In the genomic region with DNA sequence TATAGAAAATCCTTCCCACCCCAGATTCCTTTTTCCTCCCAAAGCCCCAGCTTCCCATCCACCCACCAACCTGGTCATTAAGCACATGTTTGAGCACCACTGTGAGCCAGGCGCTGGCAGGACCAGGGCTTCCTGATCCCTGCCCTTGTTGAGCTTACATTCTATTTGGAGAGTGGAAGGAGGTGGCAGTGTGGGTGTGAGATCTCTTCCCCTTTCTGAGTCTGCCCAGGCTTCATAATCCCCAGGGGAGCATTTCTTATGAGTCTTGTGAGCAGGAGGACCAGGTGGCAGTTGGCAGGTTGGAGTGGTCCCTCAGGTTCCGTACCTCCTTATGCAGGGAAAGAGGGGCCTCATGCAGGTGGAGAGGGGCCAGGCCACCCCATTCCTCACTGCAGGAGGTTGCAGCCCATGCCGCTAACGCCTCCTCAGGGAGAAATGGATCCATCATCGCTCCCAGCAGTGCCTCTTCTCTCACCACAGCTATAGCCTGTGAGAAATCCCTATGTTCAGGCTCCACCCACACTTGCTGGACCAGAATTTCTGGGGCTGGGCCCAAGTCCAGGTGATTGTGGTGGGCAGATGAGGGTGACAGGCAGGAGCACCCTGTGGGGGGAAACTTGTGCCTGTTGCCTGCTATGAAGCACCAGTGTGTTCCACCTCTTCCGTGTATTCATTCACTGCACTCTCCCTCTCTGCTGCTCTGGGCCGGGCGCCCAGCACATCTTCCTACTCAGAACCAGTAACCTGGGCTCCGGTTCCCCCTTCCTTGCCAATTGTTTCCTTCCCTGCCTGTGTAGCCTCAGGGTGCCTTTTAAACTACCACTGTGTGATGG, we compare ENCODE assay signal across 13 cellular contexts. TPM values are rescaled to one million over a fixed set of nuclear protein-coding genes. Genes with fewer than 3 reads are reported as not detected.
DNase-seq lines count a peak whose midpoint lies in the region; ATAC-seq and TF ChIP-seq lines count a peak whose summit lies in the region.
"Had no signal": no experiment of that assay in that cellular context is flagged by ENCODE, and none has a peak within 500 bp of the region (broad histone marks: within the 10 kb centered on the region; RNA-seq: fewer than 3 reads in every experiment).

No MANE protein-coding gene starts in this region.

- no peaks in the 10 kb centered on the region for H3K4me1 ChIP-seq in HEK293 (ENCODE audit: control insufficient read depth, insufficient read depth, low read length)

- peak overlapping the region; percentile 38 for H3K4me3 Mint-ChIP-seq in CD4-positive, alpha-beta T cell
- no peak overlapping the region for H3K4me3 Mint-ChIP-seq in activated naive CD8-positive, alpha-beta T cell treated with anti-CD3 and anti-CD28 coated beads, Interleukin-2, amount 50 U/mL, for 24 hours
- H3K4me3 Mint-ChIP-seq in neural crest cell, result no peak overlapping the region

- H3K27ac ChIP-seq in CD4-positive, alpha-beta T cell (ENCODE audit: low read depth, low read length), result no peak overlapping the region
- no peak overlapping the region for H3K27ac ChIP-seq in HEK293 (ENCODE audit: extremely low read depth, low read depth, low read length)
- H3K27ac ChIP-seq: testis had no signal

- intact Hi-C loops in CD4-positive, alpha-beta T cell (cut with DNase I, micrococcal nuclease), result no loop called here

- H3K9me3 Mint-ChIP-seq in CD4-positive, alpha-beta T cell, result no peaks in the 10 kb centered on the region
- no peaks in the 10 kb centered on the region for H3K9me3 Mint-ChIP-seq in activated naive CD8-positive, alpha-beta T cell treated with anti-CD3 and anti-CD28 coated beads, Interleukin-2, amount 50 U/mL, for 24 hours
- H3K9me3 Mint-ChIP-seq in neural crest cell, result no peaks in the 10 kb centered on the region

- H3K36me3 Mint-ChIP-seq in CD4-positive, alpha-beta T cell (ENCODE audit: low read depth), result peaks cover 65% of the 10 kb centered on the region
- H3K36me3 Mint-ChIP-seq in activated naive CD8-positive, alpha-beta T cell treated with anti-CD3 and anti-CD28 coated beads, Interleukin-2, amount 50 U/mL, for 24 hours (ENCODE audit: low read depth), result peaks cover 43% of the 10 kb centered on the region
- H3K36me3 Mint-ChIP-seq in neural crest cell (ENCODE audit: low read depth), result peaks cover 18% of the 10 kb centered on the region

- no peaks in the 10 kb centered on the region for H3K9me3 ChIP-seq in CD4-positive, alpha-beta T cell (ENCODE audit: control insufficient read depth, low read length)
- H3K9me3 ChIP-seq in HEK293 (ENCODE audit: control insufficient read depth, insufficient read depth, low read depth, low read length), result no peaks in the 10 kb centered on the region
- H3K9me3 ChIP-seq: testis had no signal

- H3K4me3 ChIP-seq in HEK293 (ENCODE audit: low read depth, low read length), result no peak overlapping the region
- H3K4me3 ChIP-seq: testis had no signal

- no peaks in the 10 kb centered on the region for H3K27me3 Mint-ChIP-seq in CD4-positive, alpha-beta T cell
- no peaks in the 10 kb centered on the region for H3K27me3 Mint-ChIP-seq in activated naive CD8-positive, alpha-beta T cell treated with anti-CD3 and anti-CD28 coated beads, Interleukin-2, amount 50 U/mL, for 24 hours
- no peaks in the 10 kb centered on the region for H3K27me3 Mint-ChIP-seq in neural crest cell (ENCODE audit: low read depth)

- peaks cover 71% of the 10 kb centered on the region for H3K4me1 Mint-ChIP-seq in CD4-positive, alpha-beta T cell (ENCODE audit: low read depth)
- peaks cover 44% of the 10 kb centered on the region for H3K4me1 Mint-ChIP-seq in activated naive CD8-positive, alpha-beta T cell treated with anti-CD3 and anti-CD28 coated beads, Interleukin-2, amount 50 U/mL, for 24 hours
- H3K4me1 Mint-ChIP-seq in neural crest cell, result peaks cover 12% of the 10 kb centered on the region

- H3K27me3 ChIP-seq in CD4-positive, alpha-beta T cell (ENCODE audit: control insufficient read depth, insufficient read depth, low read length), result no peaks in the 10 kb centered on the region
- H3K27me3 ChIP-seq: testis had no signal

- no peak for ATAC-seq in CD4-positive, alpha-beta T cell (ENCODE audit: poor library complexity)
- no peak for ATAC-seq in activated naive CD8-positive, alpha-beta T cell treated with anti-CD3 and anti-CD28 coated beads, Interleukin-2, amount 50 U/mL, for 24 hours
- ATAC-seq in HG03432 (IDR thresholded peaks at IDR 0.05; ENCODE audit: unreplicated experiment), result no peak
- ATAC-seq: SK-N-SH treated with all-trans-retinoic acid at 6 μM for 48 hours had no signal

- no peak for TF ChIP-seq CTCF in CD4-positive, alpha-beta T cell (IDR thresholded peaks at IDR 0.05)
- no peak for TF ChIP-seq CTCF in HEK293 (tag by site-specific recombination; IDR thresholded peaks at IDR 0.05)
- no peak for TF ChIP-seq CTCF in neural crest cell (conservative IDR thresholded peaks at IDR 0.05)

- no peak for DNase-seq in CD4-positive, alpha-beta T cell
- DNase-seq in activated naive CD8-positive, alpha-beta T cell treated with anti-CD3 and anti-CD28 coated beads, Interleukin-2, amount 50 U/mL, for 24 hours, result no peak
- DNase-seq in neural crest cell (ENCODE audit: low read depth, low spot score) (no peak), COLO829 (ENCODE audit: low spot score) (no peak), T-helper 2 cell (no peak), NCI-H526 (lab: John Stamatoyannopoulos, UW) (no peak)
- DNase-seq: activated CD4-positive, alpha-beta T cell treated with anti-CD3 and anti-CD28 coated beads for 48 hours; COR-L47; NCI-H1436; testis had no signal

- H3K27ac Mint-ChIP-seq in CD4-positive, alpha-beta T cell, result peak overlapping the region; percentile 25
- peak overlapping the region; percentile 64 for H3K27ac Mint-ChIP-seq in activated naive CD8-positive, alpha-beta T cell treated with anti-CD3 and anti-CD28 coated beads, Interleukin-2, amount 50 U/mL, for 24 hours
- H3K27ac Mint-ChIP-seq in neural crest cell (ENCODE audit: unreplicated experiment), result peak overlapping the region; percentile 52

- H3K36me3 ChIP-seq in HEK293 (ENCODE audit: control insufficient read depth in 2 of 2, insufficient read depth in 1 of 2, low read length in 2 of 2), result peaks cover 7 to 65% of the 10 kb centered on the region in 2 experiments

- POLR2A ChIA-PET in CD4-positive, alpha-beta T cell (lab: Charles Lee), result no interaction called here
- POLR2A ChIA-PET in HEK293 (lab: Yijun Ruan, JAX), result no interaction called here

- CTCF ChIA-PET in CD4-positive, alpha-beta T cell (lab: Charles Lee), result no interaction called here
- CTCF ChIA-PET in HEK293 (lab: Yijun Ruan, JAX), result interaction anchor here (0.7 kb wide), 1 partner anchor 33 kb away, joined by 3 read pairs; no protein-coding TSS in a partner anchor

TF ChIP-seq in HEK293, 187 proteins besides CTCF, POLR2A, EP300 and RAD21:
- TF ChIP-seq ZNF529 (tag by site-specific recombination; IDR thresholded peaks at IDR 0.05; ENCODE audit: insufficient replicate concordance) (no peak), EGR2 (tag by site-specific recombination; IDR thresholded peaks at IDR 0.05; ENCODE audit: low read depth) (0 out of 2 replicates have a peak, but pooled peaks have one; percentile 32), ZIC2 (tag by site-specific recombination; IDR thresholded peaks at IDR 0.05) (peak; percentile 61), IKZF3 (tag by site-specific recombination; IDR thresholded peaks at IDR 0.05) (0 out of 2 replicates have a peak, but pooled peaks have one; percentile 28), GLIS1 (tag by site-specific recombination; IDR thresholded peaks at IDR 0.05) (peak; percentile 47), ZFHX2 (tag by site-specific recombination; conservative IDR thresholded peaks at IDR 0.05) (peak; percentile 30; the same call in 1 of the 2 replicates), ZNF544 (tag by site-specific recombination; IDR thresholded peaks at IDR 0.05) (no peak)

RNA-seq across cellular contexts. Expression of a gene that starts 23.5 kb away (rescaled TPM):
- total RNA-seq in CD4-positive, alpha-beta T cell, result 10 to 100 TPM; 18.7 TPM
- 76.9 and 83.5 TPM in 2 replicates for total RNA-seq in neural crest cell

RNA-seq across cellular contexts. Expression of a gene that starts 38.8 kb away (rescaled TPM):
- 10 to 100 TPM; 23.9 to 25.2 TPM for total RNA-seq in CD4-positive, alpha-beta T cell
- 17.0 and 18.4 TPM in 2 replicates for total RNA-seq in neural crest cell

RNA-seq across cellular contexts. Expression of a gene that starts 39.8 kb away (rescaled TPM):
- total RNA-seq in CD4-positive, alpha-beta T cell, result under 1 TPM in 1 of 2 experiments, not detected in 1; 0.14 TPM
- total RNA-seq in neural crest cell, result 1.0 and 1.4 TPM in 2 replicates

RNA-seq across cellular contexts. Expression of a gene that starts 41.5 kb away (rescaled TPM):
- total RNA-seq in CD4-positive, alpha-beta T cell, result under 1 TPM; 0.14 to 0.20 TPM
- total RNA-seq in neural crest cell, result 1.2 and 1.3 TPM in 2 replicates

RNA-seq across cellular contexts. Expression of a gene that starts 51.1 kb away (rescaled TPM):
- 10 to 100 TPM; 20.0 to 21.2 TPM for total RNA-seq in CD4-positive, alpha-beta T cell
- total RNA-seq in neural crest cell, result 29.4 and 33.8 TPM in 2 replicates
